18 cellular contexts compared by ENCODE assay signal in genomic region chr6:157312733-157313132, GRCh38.
"Had no signal": no experiment of that assay in that cellular context is flagged by ENCODE, and none has a peak within 500 bp of the region (broad histone marks: within the 10 kb centered on the region; RNA-seq: fewer than 3 reads in every experiment).

No MANE protein-coding gene starts in this region.

- H3K27me3 ChIP-seq: colonic mucosa, foreskin keratinocyte had no signal

- H3K27me3 Mint-ChIP-seq: activated CD4-positive, alpha-beta memory T cell treated with anti-CD3 and anti-CD28 coated beads for 36 hours; activated CD4-positive, alpha-beta T cell treated with anti-CD3 and anti-CD28 coated beads for 36 hours; activated T-cell treated with anti-CD3 and anti-CD28 coated beads, Interleukin-2, amount 50 U/mL, for 24 hours; stimulated activated naive B cell treated with anti-CD40 and anti-IgM and Interleukin-4, amounts not matched to agents 10 μg/mL and 1 μg/mL and 100 μg/mL, for 72 hours had no signal

- ATAC-seq: activated CD4-positive, alpha-beta T cell treated with anti-CD3 and anti-CD28 coated beads for 36 hours; foreskin keratinocyte; right cardiac atrium; stimulated activated naive B cell treated with anti-CD40 and anti-IgM and Interleukin-4, amounts not matched to agents 10 μg/mL and 1 μg/mL and 100 μg/mL, for 72 hours had no signal

- H3K4me1 ChIP-seq: colonic mucosa, prostate gland had no signal

- DNase-seq: activated CD4-positive, alpha-beta memory T cell treated with anti-CD3 and anti-CD28 coated beads for 36 hours; activated CD4-positive, alpha-beta T cell treated with anti-CD3 and anti-CD28 coated beads for 36 hours; activated effector memory CD4-positive, alpha-beta T cell treated with Interleukin-2 at 50 U/mL for 16 hours; activated naive CD4-positive, alpha-beta T cell treated with anti-CD3 and anti-CD28 coated beads, Interleukin-2, amount 50 U/mL, for 16 hours; activated T-cell treated with anti-CD3 and anti-CD28 coated beads, Interleukin-2, amount 50 U/mL, for 24 hours; central memory CD4-positive, alpha-beta T cell; colonic mucosa; foreskin keratinocyte; midbrain; right cardiac atrium; stimulated activated CD4-positive, alpha-beta T cell treated with anti-CD3 and anti-CD28 coated beads, Interleukin-15, amount 100 ng/mL, for 24 hours; stimulated activated CD4-positive, alpha-beta T cell treated with anti-CD3 and anti-CD28 coated beads, Interleukin-4, amount 100 ng/mL, for 1 hour; stimulated activated naive B cell treated with anti-CD40 and anti-IgM and Interleukin-4, amounts not matched to agents 10 μg/mL and 1 μg/mL and 100 μg/mL, for 72 hours; trophoblast cell had no signal

- H3K27ac ChIP-seq: colonic mucosa, foreskin keratinocyte, prostate gland, skin epidermis had no signal

- FAIRE-seq: endometrium had no signal

- H3K4me3 ChIP-seq: colonic mucosa, lung, prostate gland, skin epidermis had no signal

- H3K9me3 ChIP-seq: colonic mucosa, prostate gland had no signal

- H3K4me3 Mint-ChIP-seq: activated CD4-positive, alpha-beta memory T cell treated with anti-CD3 and anti-CD28 coated beads for 36 hours; activated CD4-positive, alpha-beta T cell treated with anti-CD3 and anti-CD28 coated beads for 36 hours; activated T-cell treated with anti-CD3 and anti-CD28 coated beads, Interleukin-2, amount 50 U/mL, for 24 hours; stimulated activated naive B cell treated with anti-CD40 and anti-IgM and Interleukin-4, amounts not matched to agents 10 μg/mL and 1 μg/mL and 100 μg/mL, for 72 hours had no signal

- H3K9me3 Mint-ChIP-seq: activated CD4-positive, alpha-beta memory T cell treated with anti-CD3 and anti-CD28 coated beads for 36 hours; activated T-cell treated with anti-CD3 and anti-CD28 coated beads, Interleukin-2, amount 50 U/mL, for 24 hours; stimulated activated naive B cell treated with anti-CD40 and anti-IgM and Interleukin-4, amounts not matched to agents 10 μg/mL and 1 μg/mL and 100 μg/mL, for 72 hours had no signal

- H3K36me3 ChIP-seq: colonic mucosa, prostate gland had no signal

- H3K27ac Mint-ChIP-seq: activated CD4-positive, alpha-beta memory T cell treated with anti-CD3 and anti-CD28 coated beads for 36 hours; activated CD4-positive, alpha-beta T cell treated with anti-CD3 and anti-CD28 coated beads for 36 hours; activated T-cell treated with anti-CD3 and anti-CD28 coated beads, Interleukin-2, amount 50 U/mL, for 24 hours; stimulated activated naive B cell treated with anti-CD40 and anti-IgM and Interleukin-4, amounts not matched to agents 10 μg/mL and 1 μg/mL and 100 μg/mL, for 72 hours had no signal
